24 cellular contexts compared by ENCODE assay signal in the genomic region with DNA sequence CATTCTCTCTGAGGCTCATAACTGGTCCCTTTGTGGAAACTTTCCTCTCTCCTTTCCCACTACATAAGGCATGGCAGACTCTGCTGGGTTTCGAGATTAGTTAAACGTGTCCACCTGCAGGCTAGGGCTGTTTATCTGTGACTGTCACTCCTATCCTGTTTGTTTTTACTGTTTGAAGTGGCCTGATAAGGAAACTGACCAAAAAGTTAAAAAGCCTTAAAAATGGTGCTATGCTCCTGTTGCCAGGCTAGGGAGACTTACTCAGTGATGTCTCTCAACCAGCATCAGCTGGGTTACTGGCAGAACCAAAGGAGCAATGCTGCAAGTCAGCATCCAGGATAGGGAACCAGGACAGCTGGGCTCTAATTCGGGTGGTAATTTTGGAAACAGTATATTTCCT. TPM values are rescaled to one million over a fixed set of nuclear protein-coding genes. Genes with fewer than 3 reads are reported as not detected.
DNase-seq lines count a peak whose midpoint lies in the region; ATAC-seq lines count a peak whose summit lies in the region.
"Had no signal": no experiment of that assay in that cellular context is flagged by ENCODE, and none has a peak within 500 bp of the region (broad histone marks: within the 10 kb centered on the region; RNA-seq: fewer than 3 reads in every experiment).

No MANE protein-coding gene starts in this region.

- H3K36me3 Mint-ChIP-seq in activated CD8-positive, alpha-beta memory T cell treated with anti-CD3 and anti-CD28 coated beads, Interleukin-2, amount 10 ng/mL, durations not matched to agents 7 days and 5 days: peaks cover 17% of the 10 kb centered on the region
- H3K36me3 Mint-ChIP-seq in CD8-positive, alpha-beta memory T cell: peaks cover 0 to 56% (median 15%) of the 10 kb centered on the region in 3 donors
- H3K36me3 Mint-ChIP-seq in activated T-helper 17 cell treated with anti-CD3 and anti-CD28 coated beads, Interleukin-2, amount 50 U/mL, for 72 hours (ENCODE audit: low read depth): peaks cover 85% of the 10 kb centered on the region
- H3K36me3 Mint-ChIP-seq in natural killer cell treated with Interleukin-12 subunit alpha and Interleukin-12 subunit beta and Interleukin-15 and Interleukin-18, amount 100 ng/mL, for 72 hours: peaks cover 31% of the 10 kb centered on the region

- H3K9me3 Mint-ChIP-seq in activated CD8-positive, alpha-beta memory T cell treated with anti-CD3 and anti-CD28 coated beads, Interleukin-2, amount 10 ng/mL, durations not matched to agents 7 days and 5 days (ENCODE audit: low read depth): no peaks in the 10 kb centered on the region
- peaks cover 0 to 2% (median 0%) of the 10 kb centered on the region in 5 donors for H3K9me3 Mint-ChIP-seq in CD8-positive, alpha-beta memory T cell
- H3K9me3 Mint-ChIP-seq in activated T-helper 17 cell treated with anti-CD3 and anti-CD28 coated beads, Interleukin-2, amount 50 U/mL, for 72 hours: no peaks in the 10 kb centered on the region
- no peaks in the 10 kb centered on the region for H3K9me3 Mint-ChIP-seq in natural killer cell treated with Interleukin-12 subunit alpha and Interleukin-12 subunit beta and Interleukin-15 and Interleukin-18, amount 100 ng/mL, for 72 hours
- H3K9me3 Mint-ChIP-seq: naive thymus-derived CD8-positive, alpha-beta T cell had no signal

- H3K27ac ChIP-seq in CD8-positive, alpha-beta memory T cell (ENCODE audit: low read depth, low read length): peak overlapping the region; percentile 20
- H3K27ac ChIP-seq: A549, epithelial cell of prostate had no signal

- H3K4me3 Mint-ChIP-seq in activated CD8-positive, alpha-beta memory T cell treated with anti-CD3 and anti-CD28 coated beads, Interleukin-2, amount 10 ng/mL, durations not matched to agents 7 days and 5 days: no peak overlapping the region
- H3K4me3 Mint-ChIP-seq in CD8-positive, alpha-beta memory T cell: no peak overlapping the region
- peak overlapping the region; percentile 91 for H3K4me3 Mint-ChIP-seq in activated T-helper 17 cell treated with anti-CD3 and anti-CD28 coated beads, Interleukin-2, amount 50 U/mL, for 72 hours
- H3K4me3 Mint-ChIP-seq in natural killer cell treated with Interleukin-12 subunit alpha and Interleukin-12 subunit beta and Interleukin-15 and Interleukin-18, amount 100 ng/mL, for 72 hours: peak overlapping the region; percentile 94
- H3K4me3 Mint-ChIP-seq: CD14-positive monocyte; naive thymus-derived CD8-positive, alpha-beta T cell had no signal

- no peak for DNase-seq in activated CD8-positive, alpha-beta memory T cell treated with anti-CD3 and anti-CD28 coated beads, Interleukin-2, amount 10 ng/mL, durations not matched to agents 7 days and 5 days
- DNase-seq in activated CD8-positive, alpha-beta memory T cell treated with anti-CD3 and anti-CD28 coated beads for 24 hours: no peak
- no peak for DNase-seq in CD8-positive, alpha-beta memory T cell
- DNase-seq in natural killer cell treated with Interleukin-12 subunit alpha and Interleukin-12 subunit beta and Interleukin-15 and Interleukin-18, amount 100 ng/mL, for 72 hours (ENCODE audit: low spot score): no peak
- DNase-seq in DMS153 (lab: John Stamatoyannopoulos, UW): no peak
- DNase-seq in DMS53 treated with DMSO at 0.1 percent for 48 hours (lab: John Stamatoyannopoulos, UW; ENCODE audit: unreplicated experiment): no peak
- DNase-seq in NCI-H526 (lab: John Stamatoyannopoulos, UW): no peak
- DNase-seq: activated CD8-positive, alpha-beta memory T cell treated with anti-CD3 and anti-CD28 coated beads, Interleukin-2, amount 50 U/mL, for 4 hours; dermis blood vessel endothelial cell; DMS53; foreskin melanocyte; kidney glomerular epithelial cell; mesendoderm; naive thymus-derived CD8-positive, alpha-beta T cell; NCI-H1105 treated with DMSO at 0.1 percent for 48 hours; NCI-H510A; posterior cingulate gyrus; stimulated activated CD4-positive, alpha-beta T cell treated with anti-CD3 and anti-CD28 coated beads, Interleukin-2, amount 100 ng/mL, for 48 hours had no signal

- POLR2A ChIA-PET in CD8-positive, alpha-beta memory T cell (lab: Charles Lee): interaction anchor here (0.8 to 6.2 kb wide), 3 partner anchors 10 to 189 kb away, joined by 3 to 86 read pairs (median 22); a partner anchor contains a TSS

- H3K4me1 Mint-ChIP-seq in activated CD8-positive, alpha-beta memory T cell treated with anti-CD3 and anti-CD28 coated beads, Interleukin-2, amount 10 ng/mL, durations not matched to agents 7 days and 5 days: peaks cover 52% of the 10 kb centered on the region
- H3K4me1 Mint-ChIP-seq in CD8-positive, alpha-beta memory T cell: peaks cover 52 to 60% (median 58%) of the 10 kb centered on the region in 3 donors
- H3K4me1 Mint-ChIP-seq in activated T-helper 17 cell treated with anti-CD3 and anti-CD28 coated beads, Interleukin-2, amount 50 U/mL, for 72 hours: peaks cover 57% of the 10 kb centered on the region
- H3K4me1 Mint-ChIP-seq in natural killer cell treated with Interleukin-12 subunit alpha and Interleukin-12 subunit beta and Interleukin-15 and Interleukin-18, amount 100 ng/mL, for 72 hours (ENCODE audit: low read depth in 2 of 2): peaks cover 59 to 70% of the 10 kb centered on the region in 2 donors

- H3K27me3 Mint-ChIP-seq in activated CD8-positive, alpha-beta memory T cell treated with anti-CD3 and anti-CD28 coated beads, Interleukin-2, amount 10 ng/mL, durations not matched to agents 7 days and 5 days: no peaks in the 10 kb centered on the region
- peaks cover 0 to 5% of the 10 kb centered on the region in 2 donors for H3K27me3 Mint-ChIP-seq in CD8-positive, alpha-beta memory T cell
- no peaks in the 10 kb centered on the region for H3K27me3 Mint-ChIP-seq in activated T-helper 17 cell treated with anti-CD3 and anti-CD28 coated beads, Interleukin-2, amount 50 U/mL, for 72 hours
- no peaks in the 10 kb centered on the region for H3K27me3 Mint-ChIP-seq in natural killer cell treated with Interleukin-12 subunit alpha and Interleukin-12 subunit beta and Interleukin-15 and Interleukin-18, amount 100 ng/mL, for 72 hours
- H3K27me3 Mint-ChIP-seq: activated naive CD8-positive, alpha-beta T cell; naive thymus-derived CD8-positive, alpha-beta T cell had no signal

- H3K4me1 ChIP-seq in CD8-positive, alpha-beta memory T cell (ENCODE audit: insufficient read depth, low read length): peaks cover 41% of the 10 kb centered on the region

- peaks cover 13% of the 10 kb centered on the region for H3K36me3 ChIP-seq in CD8-positive, alpha-beta memory T cell (ENCODE audit: insufficient read depth, low read length)

- ATAC-seq in activated CD8-positive, alpha-beta memory T cell treated with anti-CD3 and anti-CD28 coated beads, Interleukin-2, amount 10 ng/mL, durations not matched to agents 7 days and 5 days: no peak
- no peak for ATAC-seq in activated T-helper 17 cell treated with anti-CD3 and anti-CD28 coated beads, Interleukin-2, amount 50 U/mL, for 72 hours (replicated peaks)
- ATAC-seq in natural killer cell treated with Interleukin-12 subunit alpha and Interleukin-12 subunit beta and Interleukin-15 and Interleukin-18, amount 100 ng/mL, for 72 hours: no peak
- ATAC-seq: A549; naive thymus-derived CD8-positive, alpha-beta T cell had no signal

- H3K27me3 ChIP-seq in CD8-positive, alpha-beta memory T cell (ENCODE audit: insufficient read depth, low read length, poor library complexity, severe bottlenecking): no peaks in the 10 kb centered on the region

- H3K27ac Mint-ChIP-seq in activated CD8-positive, alpha-beta memory T cell treated with anti-CD3 and anti-CD28 coated beads, Interleukin-2, amount 10 ng/mL, durations not matched to agents 7 days and 5 days: peak overlapping the region; percentile 100
- peak overlapping the region; percentile 86 to 100 (median 96) for H3K27ac Mint-ChIP-seq in CD8-positive, alpha-beta memory T cell
- H3K27ac Mint-ChIP-seq in activated T-helper 17 cell treated with anti-CD3 and anti-CD28 coated beads, Interleukin-2, amount 50 U/mL, for 72 hours: peak overlapping the region; percentile 100
- peak overlapping the region; percentile 99 to 100 for H3K27ac Mint-ChIP-seq in natural killer cell treated with Interleukin-12 subunit alpha and Interleukin-12 subunit beta and Interleukin-15 and Interleukin-18, amount 100 ng/mL, for 72 hours
- H3K27ac Mint-ChIP-seq: CD14-positive monocyte had no signal

- H3K9me3 ChIP-seq in CD8-positive, alpha-beta memory T cell (ENCODE audit: low read length): no peaks in the 10 kb centered on the region
- H3K9me3 ChIP-seq: A549 had no signal

- H3K4me3 ChIP-seq in CD8-positive, alpha-beta memory T cell (ENCODE audit: low read length): no peak overlapping the region
- H3K4me3 ChIP-seq: A549, skin epidermis had no signal

- CTCF ChIA-PET in activated CD8-positive, alpha-beta memory T cell treated with anti-CD3 and anti-CD28 coated beads, Interleukin-2, amount 10 ng/mL, durations not matched to agents 7 days and 5 days (lab: Charles Lee): interaction anchor here (0.7 to 8.8 kb wide), 11 partner anchors 8 to 321 kb away, joined by 3 to 272 read pairs (median 40); a partner anchor contains a TSS
- CTCF ChIA-PET in CD8-positive, alpha-beta memory T cell (lab: Charles Lee): interaction anchor here (0.7 to 6.2 kb wide), 10 partner anchors 9 to 291 kb away, joined by 3 to 203 read pairs (median 16); no protein-coding TSS in a partner anchor

RNA-seq across cellular contexts. Expression of a gene that starts 3.9 kb away (rescaled TPM):
- total RNA-seq in activated CD8-positive, alpha-beta memory T cell treated with anti-CD3 and anti-CD28 coated beads, Interleukin-2, amount 10 ng/mL, durations not matched to agents 7 days and 5 days: 1 to 10 TPM; 8.6 to 9.7 TPM
- 10 to 100 TPM; 23.6 to 24.9 TPM for total RNA-seq in CD8-positive, alpha-beta memory T cell
- polyA plus RNA-seq in CD8-positive, alpha-beta memory T cell: 19.1 TPM
- total RNA-seq in activated T-helper 17 cell treated with anti-CD3 and anti-CD28 coated beads, Interleukin-2, amount 50 U/mL, for 72 hours: 10 to 100 TPM; 14.0 to 18.1 TPM
- total RNA-seq in natural killer cell treated with Interleukin-12 subunit alpha and Interleukin-12 subunit beta and Interleukin-15 and Interleukin-18, amount 100 ng/mL, for 72 hours: 10 to 100 TPM; 44.3 to 60.2 TPM

RNA-seq across cellular contexts. Expression of a gene that starts 34.9 kb away (rescaled TPM):
- 10 to 100 TPM; 53.1 to 54.9 TPM for total RNA-seq in activated CD8-positive, alpha-beta memory T cell treated with anti-CD3 and anti-CD28 coated beads, Interleukin-2, amount 10 ng/mL, durations not matched to agents 7 days and 5 days
- 10 to 100 TPM; 61.5 to 66.0 TPM for total RNA-seq in CD8-positive, alpha-beta memory T cell
- 21.7 TPM for polyA plus RNA-seq in CD8-positive, alpha-beta memory T cell
- total RNA-seq in activated T-helper 17 cell treated with anti-CD3 and anti-CD28 coated beads, Interleukin-2, amount 50 U/mL, for 72 hours: 10 to 100 TPM; 84.3 to 86.1 TPM
- total RNA-seq in natural killer cell treated with Interleukin-12 subunit alpha and Interleukin-12 subunit beta and Interleukin-15 and Interleukin-18, amount 100 ng/mL, for 72 hours: 100 to 1,000 TPM in 1 of 2 donors, 10 to 100 TPM in 1; 87.2 to 106 TPM

Comparison
In these comparisons a context has a peak if more than half of its experiments do, and no peak if none do; other contexts are left out.
1. H3K4me3 Mint-ChIP-seq: peak in activated T-helper 17 cell treated with anti-CD3 and anti-CD28 coated beads, Interleukin-2, amount 50 U/mL, for 72 hours (single experiment) and natural killer cell treated with Interleukin-12 subunit alpha and Interleukin-12 subunit beta and Interleukin-15 and Interleukin-18, amount 100 ng/mL, for 72 hours (single experiment); none in activated CD8-positive, alpha-beta memory T cell treated with anti-CD3 and anti-CD28 coated beads, Interleukin-2, amount 10 ng/mL, durations not matched to agents 7 days and 5 days (single experiment) and CD8-positive, alpha-beta memory T cell (0 of 7).
2. Peak in every context shown above with its lines, with median percentiles within 50 percentile points of each other: H3K27ac Mint-ChIP-seq.